In genomic region chr10:7053195-7053594, GRCh38 we compare ENCODE assay signal across 7 cellular contexts.
"Had no signal": no experiment of that assay in that cellular context is flagged by ENCODE, and none has a peak within 500 bp of the region (broad histone marks: within the 10 kb centered on the region; RNA-seq: fewer than 3 reads in every experiment).

No MANE protein-coding gene starts in this region.

- H3K4me1 Mint-ChIP-seq: IgD-negative memory B cell had no signal

- H3K27ac ChIP-seq: HL-60 had no signal

- DNase-seq: GOT3, H9, HCEC 1CT, KBM-7 had no signal

- H3K4me3 Mint-ChIP-seq: H9, IgD-negative memory B cell had no signal

- H3K36me3 Mint-ChIP-seq: IgD-negative memory B cell had no signal

- H3K27ac Mint-ChIP-seq: H9, IgD-negative memory B cell had no signal

- ATAC-seq: HepG2 had no signal
